Comparison of ENCODE assay signal across 20 cellular contexts in genomic region chr9:129094387-129095169, GRCh38. TPM values are rescaled to one million over a fixed set of nuclear protein-coding genes. Genes with fewer than 3 reads are reported as not detected.
A peak's percentile ranks its signal among the peaks of the same experiment; 100 is the strongest.
DNase-seq lines count a peak whose midpoint lies in the region; ATAC-seq and TF ChIP-seq lines count a peak whose summit lies in the region.
"Had no signal": no experiment of that assay in that cellular context is flagged by ENCODE, and none has a peak within 500 bp of the region (broad histone marks: within the 10 kb centered on the region; RNA-seq: fewer than 3 reads in every experiment).

No MANE protein-coding gene starts in this region.

- peaks cover 37% of the 10 kb centered on the region for H3K4me1 ChIP-seq in body of pancreas
- H3K4me1 ChIP-seq in right lobe of liver, result peaks cover 0 to 15% (median 5%) of the 10 kb centered on the region in 4 donors
- H3K4me1 ChIP-seq in gastrocnemius medialis, result peaks cover 0 to 6% of the 10 kb centered on the region in 2 donors

- H3K27ac Mint-ChIP-seq in activated naive CD4-positive, alpha-beta T cell treated with anti-CD3 and anti-CD28 coated beads, Interleukin-2, amount 50 U/mL, for 72 hours, result peak overlapping the region; percentile 2 to 68
- H3K27ac Mint-ChIP-seq in endothelial cell (ENCODE audit: unreplicated experiment), result no peak overlapping the region
- H3K27ac Mint-ChIP-seq: IgD-negative memory B cell had no signal

- H3K27me3 ChIP-seq in body of pancreas, result no peaks in the 10 kb centered on the region
- H3K27me3 ChIP-seq in right lobe of liver, result no peaks in the 10 kb centered on the region
- no peaks in the 10 kb centered on the region for H3K27me3 ChIP-seq in gastrocnemius medialis

- H3K9me3 ChIP-seq in body of pancreas (no peaks in the 10 kb centered on the region), right lobe of liver (no peaks in the 10 kb centered on the region), gastrocnemius medialis (no peaks in the 10 kb centered on the region)

- TF ChIP-seq POLR2A in body of pancreas (IDR thresholded peaks at IDR 0.05) (no peak), right lobe of liver (IDR thresholded peaks at IDR 0.05) (no peak), gastrocnemius medialis (IDR thresholded peaks at IDR 0.05) (no peak)

- H3K36me3 ChIP-seq in body of pancreas (replicated peaks in 1 of 2; ENCODE audit: insufficient read depth in 1 of 2, low read depth in 2 of 2), result peaks cover 0 to 2% of the 10 kb centered on the region in 2 donors
- peaks cover 0 to 35% (median 17%) of the 10 kb centered on the region in 4 donors for H3K36me3 ChIP-seq in right lobe of liver
- H3K36me3 ChIP-seq in gastrocnemius medialis, result peaks cover 0 to 42% of the 10 kb centered on the region in 2 donors

- no peak overlapping the region for H3K4me3 Mint-ChIP-seq in endothelial cell (ENCODE audit: unreplicated experiment)
- H3K4me3 Mint-ChIP-seq: IgD-negative memory B cell had no signal

- TF ChIP-seq CTCF in body of pancreas (IDR thresholded peaks at IDR 0.05), result no peak
- no peak for TF ChIP-seq CTCF in right lobe of liver (IDR thresholded peaks at IDR 0.05)
- no peak for TF ChIP-seq CTCF in gastrocnemius medialis (IDR thresholded peaks at IDR 0.05 in 4 of 5, conservative IDR thresholded peaks at IDR 0.05 in 1 of 5)
- TF ChIP-seq CTCF in endothelial cell (IDR thresholded peaks at IDR 0.05; ENCODE audit: unreplicated experiment), result no peak

- H3K4me3 ChIP-seq in body of pancreas, result no peak overlapping the region
- H3K4me3 ChIP-seq in right lobe of liver, result no peak overlapping the region
- H3K4me3 ChIP-seq in gastrocnemius medialis, result no peak overlapping the region

- in situ Hi-C loops in gastrocnemius medialis (cut with MboI; ENCODE audit: low sequenced_read_pairs in 4 of 4), result no loop called here

- intact Hi-C loops in body of pancreas (cut with DNase I), result no loop called here
- intact Hi-C loops in right lobe of liver (cut with DNase I), result no loop called here
- intact Hi-C loops in gastrocnemius medialis (cut with DNase I; ENCODE audit: low total_unique reads), result no loop called here

- DNase-seq in activated naive CD4-positive, alpha-beta T cell treated with anti-CD3 and anti-CD28 coated beads, Interleukin-2, amount 50 U/mL, for 72 hours (ENCODE audit: low spot score in 2 of 2), result no peak
- no peak for DNase-seq in activated naive CD4-positive, alpha-beta T cell (lab: John Stamatoyannopoulos, UW)
- peak; percentile 68 to 83 (median 79) for DNase-seq in body of pancreas
- DNase-seq in right lobe of liver, result peak in 1 of 3 donors; percentile 47
- DNase-seq in gastrocnemius medialis, result no peak
- no peak for DNase-seq in endothelial cell (ENCODE audit: low spot score)
- no peak for DNase-seq in NCI-H2081 (lab: John Stamatoyannopoulos, UW)
- DNase-seq: COR-L47, DMS153, EL, H7, NCI-H1436, NCI-H2107, NCI-H345, NCI-H526 treated with DMSO at 0.1 percent for 48 hours, OCI-M1 had no signal

- no peaks in the 10 kb centered on the region for H3K36me3 Mint-ChIP-seq in activated naive CD4-positive, alpha-beta T cell treated with anti-CD3 and anti-CD28 coated beads, Interleukin-2, amount 50 U/mL, for 72 hours
- peaks cover 9% of the 10 kb centered on the region for H3K36me3 Mint-ChIP-seq in endothelial cell (ENCODE audit: low read depth, unreplicated experiment)

- H3K27ac ChIP-seq in body of pancreas (peak overlapping the region; percentile 55 to 77 (median 66)), right lobe of liver (no peak overlapping the region), gastrocnemius medialis (peak overlapping the region; percentile 18 to 58 (median 30))
- H3K27ac ChIP-seq: 22Rv1, C4-2B had no signal

- peaks cover 4% of the 10 kb centered on the region for H3K27me3 Mint-ChIP-seq in endothelial cell (ENCODE audit: unreplicated experiment)
- H3K27me3 Mint-ChIP-seq: IgD-negative memory B cell had no signal

- 37 to 43% methylated on average over 12 to 13 of the region's 13 CpGs for WGBS in body of pancreas, 2 donors
- WGBS in right lobe of liver (ENCODE audit: insufficient coverage, low coverage, low lambda C conversion rate, missing lambda C conversion rate), result no CpG with 5 or more reads among the region's 13 CpGs

- no peaks in the 10 kb centered on the region for H3K9me3 Mint-ChIP-seq in activated naive CD4-positive, alpha-beta T cell treated with anti-CD3 and anti-CD28 coated beads, Interleukin-2, amount 50 U/mL, for 72 hours
- no peaks in the 10 kb centered on the region for H3K9me3 Mint-ChIP-seq in endothelial cell (ENCODE audit: unreplicated experiment)
- H3K9me3 Mint-ChIP-seq: IgD-negative memory B cell had no signal

- no peaks in the 10 kb centered on the region for H3K4me1 Mint-ChIP-seq in endothelial cell (ENCODE audit: unreplicated experiment)

- no peak for ATAC-seq in activated naive CD4-positive, alpha-beta T cell treated with anti-CD3 and anti-CD28 coated beads, Interleukin-2, amount 50 U/mL, for 72 hours
- ATAC-seq in body of pancreas (peak; percentile 76), right lobe of liver (peak in 3 of 4 donors; percentile 11 to 34 (median 32)), gastrocnemius medialis (peak in 1 of 2 donors; percentile 34), HG02840 (IDR thresholded peaks at IDR 0.05; ENCODE audit: low FRiP score, unreplicated experiment) (no peak)

RNA-seq across cellular contexts. Expression of gene DOLPP1, which starts 13.7 kb away (rescaled TPM):
- 10 to 100 TPM; 11.6 to 36.1 TPM for total RNA-seq in activated naive CD4-positive, alpha-beta T cell treated with anti-CD3 and anti-CD28 coated beads, Interleukin-2, amount 50 U/mL, for 72 hours
- 1 to 10 TPM; 2.9 to 7.9 TPM for total RNA-seq in body of pancreas
- total RNA-seq in right lobe of liver, result 10 to 100 TPM; 10.1 to 16.8 (median 13.3) TPM
- 1 to 10 TPM; 1.6 to 4.7 (median 2.8) TPM for total RNA-seq in gastrocnemius medialis
- 21.4 TPM for total RNA-seq in endothelial cell (ENCODE audit: unreplicated experiment)

RNA-seq across cellular contexts. Expression of gene CRAT, which starts 16.0 kb away (rescaled TPM):
- 10 to 100 TPM; 14.7 to 35.6 TPM for total RNA-seq in activated naive CD4-positive, alpha-beta T cell treated with anti-CD3 and anti-CD28 coated beads, Interleukin-2, amount 50 U/mL, for 72 hours
- total RNA-seq in body of pancreas (100 to 1,000 TPM in 1 of 2 donors, 10 to 100 TPM in 1; 84.8 to 112 TPM), right lobe of liver (100 to 1,000 TPM in 4 of 6 experiments, 10 to 100 TPM in 2; 86.1 to 146 (median 104) TPM), gastrocnemius medialis (100 to 1,000 TPM; 137 to 167 (median 144) TPM), endothelial cell (ENCODE audit: unreplicated experiment) (42.9 TPM)

RNA-seq across cellular contexts. Expression of gene PTPA, which starts 16.6 kb away (rescaled TPM):
- 100 to 1,000 TPM in 1 of 2 donors, 10 to 100 TPM in 1; 93.1 to 109 TPM for total RNA-seq in activated naive CD4-positive, alpha-beta T cell treated with anti-CD3 and anti-CD28 coated beads, Interleukin-2, amount 50 U/mL, for 72 hours
- 10 to 100 TPM; 32.7 to 52.1 TPM for total RNA-seq in body of pancreas
- 100 to 1,000 TPM in 1 of 6 experiments, 10 to 100 TPM in 5; 55.4 to 123 (median 62.0) TPM for total RNA-seq in right lobe of liver
- 10 to 100 TPM; 37.6 to 71.6 (median 53.5) TPM for total RNA-seq in gastrocnemius medialis
- total RNA-seq in endothelial cell (ENCODE audit: unreplicated experiment), result 120 TPM

RNA-seq across cellular contexts. Expression of gene MIGA2, which starts 58.2 kb away (rescaled TPM):
- 10 to 100 TPM; 30.4 to 79.3 TPM for total RNA-seq in activated naive CD4-positive, alpha-beta T cell treated with anti-CD3 and anti-CD28 coated beads, Interleukin-2, amount 50 U/mL, for 72 hours
- total RNA-seq in body of pancreas (10 to 100 TPM; 11.9 to 36.6 TPM), right lobe of liver (10 to 100 TPM in 4 of 6 experiments, 1 to 10 TPM in 2; 9.1 to 16.4 (median 10.8) TPM), gastrocnemius medialis (10 to 100 TPM in 3 of 4 donors, 1 to 10 TPM in 1; 5.8 to 20.6 (median 18.1) TPM), endothelial cell (ENCODE audit: unreplicated experiment) (32.9 TPM)

Comparison
In these comparisons a context has a peak if more than half of its experiments do, and no peak if none do; other contexts are left out.
1. ATAC-seq: peak in body of pancreas (single experiment) and right lobe of liver (3 of 4); none in activated naive CD4-positive, alpha-beta T cell treated with anti-CD3 and anti-CD28 coated beads, Interleukin-2, amount 50 U/mL, for 72 hours (0 of 2) and HG02840 (single experiment).
2. DNase-seq: peak in body of pancreas (4 of 4); none in activated naive CD4-positive, alpha-beta T cell treated with anti-CD3 and anti-CD28 coated beads, Interleukin-2, amount 50 U/mL, for 72 hours (0 of 2), activated naive CD4-positive, alpha-beta T cell (0 of 4), gastrocnemius medialis (0 of 2), endothelial cell (single experiment) and NCI-H2081 (0 of 2).
3. H3K27ac ChIP-seq: peak in body of pancreas (4 of 4) and gastrocnemius medialis (4 of 4); none in right lobe of liver (0 of 3).